ENCODE assay signal across 1 cellular context in the genomic region with DNA sequence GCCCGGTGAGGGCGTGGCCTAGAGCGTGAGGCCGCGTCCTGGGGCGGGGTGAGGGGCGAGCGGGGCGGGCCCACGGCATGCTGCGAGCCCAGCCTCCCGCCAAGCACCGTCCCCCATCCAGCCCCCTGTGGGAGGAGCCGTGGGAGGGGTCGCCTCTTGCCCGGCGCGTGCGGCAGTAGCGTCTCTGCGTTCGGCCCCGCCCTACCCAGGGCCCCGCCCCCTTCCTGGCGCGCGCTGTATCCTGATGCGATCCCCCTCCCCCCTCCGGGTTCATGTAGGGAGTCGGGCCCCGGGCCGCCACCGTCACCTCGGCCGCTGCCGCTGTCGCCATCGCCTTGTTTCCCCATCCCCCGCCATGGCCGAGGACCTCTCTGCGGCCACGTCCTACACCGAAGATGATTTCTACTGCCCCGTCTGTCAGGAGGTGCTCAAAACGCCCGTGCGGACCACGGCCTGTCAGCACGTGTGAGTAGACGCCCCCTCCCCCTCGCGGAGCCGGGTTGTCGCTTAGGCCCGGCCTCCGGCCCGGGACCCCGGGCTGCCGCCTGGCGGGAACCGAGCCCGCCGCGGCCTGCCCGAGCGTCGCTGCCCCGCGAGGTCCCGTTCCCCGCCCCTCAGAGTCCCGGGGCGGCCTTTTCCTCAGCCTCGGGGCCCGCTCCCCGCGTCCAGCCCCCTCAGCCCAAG.
TF ChIP-seq lines count a peak whose summit lies in the region.

No MANE protein-coding gene starts in this region.

TF ChIP-seq in HepG2, 621 proteins besides CTCF, POLR2A, EP300 and RAD21 (continued from another document and continues in another):
- TF ChIP-seq, protein P1, sequence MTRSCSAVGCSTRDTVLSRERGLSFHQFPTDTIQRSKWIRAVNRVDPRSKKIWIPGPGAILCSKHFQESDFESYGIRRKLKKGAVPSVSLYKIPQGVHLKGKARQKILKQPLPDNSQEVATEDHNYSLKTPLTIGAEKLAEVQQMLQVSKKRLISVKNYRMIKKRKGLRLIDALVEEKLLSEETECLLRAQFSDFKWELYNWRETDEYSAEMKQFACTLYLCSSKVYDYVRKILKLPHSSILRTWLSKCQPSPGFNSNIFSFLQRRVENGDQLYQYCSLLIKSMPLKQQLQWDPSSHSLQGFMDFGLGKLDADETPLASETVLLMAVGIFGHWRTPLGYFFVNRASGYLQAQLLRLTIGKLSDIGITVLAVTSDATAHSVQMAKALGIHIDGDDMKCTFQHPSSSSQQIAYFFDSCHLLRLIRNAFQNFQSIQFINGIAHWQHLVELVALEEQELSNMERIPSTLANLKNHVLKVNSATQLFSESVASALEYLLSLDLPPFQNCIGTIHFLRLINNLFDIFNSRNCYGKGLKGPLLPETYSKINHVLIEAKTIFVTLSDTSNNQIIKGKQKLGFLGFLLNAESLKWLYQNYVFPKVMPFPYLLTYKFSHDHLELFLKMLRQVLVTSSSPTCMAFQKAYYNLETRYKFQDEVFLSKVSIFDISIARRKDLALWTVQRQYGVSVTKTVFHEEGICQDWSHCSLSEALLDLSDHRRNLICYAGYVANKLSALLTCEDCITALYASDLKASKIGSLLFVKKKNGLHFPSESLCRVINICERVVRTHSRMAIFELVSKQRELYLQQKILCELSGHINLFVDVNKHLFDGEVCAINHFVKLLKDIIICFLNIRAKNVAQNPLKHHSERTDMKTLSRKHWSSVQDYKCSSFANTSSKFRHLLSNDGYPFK (CRISPR knock-in tag; IDR thresholded peaks at IDR 0.05; ENCODE audit: borderline replicate concordance): no peak
- TF ChIP-seq SNRNP70 (IDR thresholded peaks at IDR 0.05; ENCODE audit: low read depth, low read length) (no peak), TCF7L2 (IDR thresholded peaks at IDR 0.05; ENCODE audit: low read depth, low read length) (no peak), ZNF431 (CRISPR knock-in tag; IDR thresholded peaks at IDR 0.05; ENCODE audit: borderline replicate concordance, low read depth) (peak; percentile 66; the same call in 1 of the 2 replicates), ZNF205 (CRISPR knock-in tag; IDR thresholded peaks at IDR 0.05) (no peak), ZNF329 (CRISPR knock-in tag; IDR thresholded peaks at IDR 0.05; ENCODE audit: low read depth) (no peak), ZNF33B (CRISPR knock-in tag; IDR thresholded peaks at IDR 0.05) (no peak), ZNF337 (CRISPR knock-in tag; IDR thresholded peaks at IDR 0.05; ENCODE audit: borderline replicate concordance, low read depth) (no peak), JARID2 (CRISPR knock-in tag; IDR thresholded peaks at IDR 0.05; ENCODE audit: insufficient replicate concordance) (no peak), NCOA1 (CRISPR knock-in tag; IDR thresholded peaks at IDR 0.05) (peak; percentile 54; the same call in 1 of the 2 replicates), ZNF777 (CRISPR knock-in tag; IDR thresholded peaks at IDR 0.05) (no peak), AHR (CRISPR knock-in tag; IDR thresholded peaks at IDR 0.05) (no peak), ZNF556 (CRISPR knock-in tag; IDR thresholded peaks at IDR 0.05; ENCODE audit: borderline replicate concordance) (no peak), ESRRA (CRISPR knock-in tag; IDR thresholded peaks at IDR 0.05; ENCODE audit: low read depth) (no peak; the same call in 1 of the 2 replicates), FOSL2 (CRISPR knock-in tag; IDR thresholded peaks at IDR 0.05) (no peak), ZSCAN30 (CRISPR knock-in tag; IDR thresholded peaks at IDR 0.05) (no peak), TBX2 (CRISPR knock-in tag; IDR thresholded peaks at IDR 0.05; ENCODE audit: borderline replicate concordance) (0 out of 2 replicates have a peak, but pooled peaks have one; percentile 10), SOX5 (CRISPR knock-in tag; IDR thresholded peaks at IDR 0.05; ENCODE audit: borderline replicate concordance) (peak; percentile 14; the same call in 1 of the 2 replicates), ZNF552 (CRISPR knock-in tag; IDR thresholded peaks at IDR 0.05; ENCODE audit: borderline replicate concordance) (no peak; the same call in 1 of the 2 replicates), EHMT2 (IDR thresholded peaks at IDR 0.05; ENCODE audit: borderline replicate concordance, low read depth, low read length) (no peak), MBD4 (IDR thresholded peaks at IDR 0.05; ENCODE audit: borderline replicate concordance, low read length) (no peak), NKX3-1 (CRISPR knock-in tag; IDR thresholded peaks at IDR 0.05) (0 out of 2 replicates have a peak, but pooled peaks have one; percentile 15), JUNB (CRISPR knock-in tag; IDR thresholded peaks at IDR 0.05; ENCODE audit: borderline replicate concordance) (no peak), SIN3A (IDR thresholded peaks at IDR 0.05; ENCODE audit: borderline replicate concordance, low read depth, low read length) (peak; percentile 48; the same call in 1 of the 2 replicates), DPF2 (CRISPR knock-in tag; IDR thresholded peaks at IDR 0.05; ENCODE audit: borderline replicate concordance, low read depth) (no peak), ELF3 (CRISPR knock-in tag; IDR thresholded peaks at IDR 0.05) (no peak; the same call in none of the 2 replicates), MATR3 (CRISPR knock-in tag; IDR thresholded peaks at IDR 0.05) (no peak), ZNF264 (CRISPR knock-in tag; IDR thresholded peaks at IDR 0.05) (no peak), GZF1 (CRISPR knock-in tag; IDR thresholded peaks at IDR 0.05) (no peak)
- TF ChIP-seq, protein P2, sequence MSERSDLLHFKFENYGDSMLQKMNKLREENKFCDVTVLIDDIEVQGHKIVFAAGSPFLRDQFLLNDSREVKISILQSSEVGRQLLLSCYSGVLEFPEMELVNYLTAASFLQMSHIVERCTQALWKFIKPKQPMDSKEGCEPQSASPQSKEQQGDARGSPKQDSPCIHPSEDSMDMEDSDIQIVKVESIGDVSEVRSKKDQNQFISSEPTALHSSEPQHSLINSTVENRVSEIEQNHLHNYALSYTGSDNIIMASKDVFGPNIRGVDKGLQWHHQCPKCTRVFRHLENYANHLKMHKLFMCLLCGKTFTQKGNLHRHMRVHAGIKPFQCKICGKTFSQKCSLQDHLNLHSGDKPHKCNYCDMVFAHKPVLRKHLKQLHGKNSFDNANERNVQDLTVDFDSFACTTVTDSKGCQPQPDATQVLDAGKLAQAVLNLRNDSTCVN (CRISPR knock-in tag; IDR thresholded peaks at IDR 0.05; ENCODE audit: borderline replicate concordance): no peak
- TF ChIP-seq, protein P3, sequence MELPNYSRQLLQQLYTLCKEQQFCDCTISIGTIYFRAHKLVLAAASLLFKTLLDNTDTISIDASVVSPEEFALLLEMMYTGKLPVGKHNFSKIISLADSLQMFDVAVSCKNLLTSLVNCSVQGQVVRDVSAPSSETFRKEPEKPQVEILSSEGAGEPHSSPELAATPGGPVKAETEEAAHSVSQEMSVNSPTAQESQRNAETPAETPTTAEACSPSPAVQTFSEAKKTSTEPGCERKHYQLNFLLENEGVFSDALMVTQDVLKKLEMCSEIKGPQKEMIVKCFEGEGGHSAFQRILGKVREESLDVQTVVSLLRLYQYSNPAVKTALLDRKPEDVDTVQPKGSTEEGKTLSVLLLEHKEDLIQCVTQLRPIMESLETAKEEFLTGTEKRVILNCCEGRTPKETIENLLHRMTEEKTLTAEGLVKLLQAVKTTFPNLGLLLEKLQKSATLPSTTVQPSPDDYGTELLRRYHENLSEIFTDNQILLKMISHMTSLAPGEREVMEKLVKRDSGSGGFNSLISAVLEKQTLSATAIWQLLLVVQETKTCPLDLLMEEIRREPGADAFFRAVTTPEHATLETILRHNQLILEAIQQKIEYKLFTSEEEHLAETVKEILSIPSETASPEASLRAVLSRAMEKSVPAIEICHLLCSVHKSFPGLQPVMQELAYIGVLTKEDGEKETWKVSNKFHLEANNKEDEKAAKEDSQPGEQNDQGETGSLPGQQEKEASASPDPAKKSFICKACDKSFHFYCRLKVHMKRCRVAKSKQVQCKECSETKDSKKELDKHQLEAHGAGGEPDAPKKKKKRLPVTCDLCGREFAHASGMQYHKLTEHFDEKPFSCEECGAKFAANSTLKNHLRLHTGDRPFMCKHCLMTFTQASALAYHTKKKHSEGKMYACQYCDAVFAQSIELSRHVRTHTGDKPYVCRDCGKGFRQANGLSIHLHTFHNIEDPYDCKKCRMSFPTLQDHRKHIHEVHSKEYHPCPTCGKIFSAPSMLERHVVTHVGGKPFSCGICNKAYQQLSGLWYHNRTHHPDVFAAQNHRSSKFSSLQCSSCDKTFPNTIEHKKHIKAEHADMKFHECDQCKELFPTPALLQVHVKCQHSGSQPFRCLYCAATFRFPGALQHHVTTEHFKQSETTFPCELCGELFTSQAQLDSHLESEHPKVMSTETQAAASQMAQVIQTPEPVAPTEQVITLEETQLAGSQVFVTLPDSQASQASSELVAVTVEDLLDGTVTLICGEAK (IDR thresholded peaks at IDR 0.05): no peak
- TF ChIP-seq, protein P3 (CRISPR knock-in tag; IDR thresholded peaks at IDR 0.05): 0 out of 2 replicates have a peak, but pooled peaks have one; percentile 42
- TF ChIP-seq, protein P4, sequence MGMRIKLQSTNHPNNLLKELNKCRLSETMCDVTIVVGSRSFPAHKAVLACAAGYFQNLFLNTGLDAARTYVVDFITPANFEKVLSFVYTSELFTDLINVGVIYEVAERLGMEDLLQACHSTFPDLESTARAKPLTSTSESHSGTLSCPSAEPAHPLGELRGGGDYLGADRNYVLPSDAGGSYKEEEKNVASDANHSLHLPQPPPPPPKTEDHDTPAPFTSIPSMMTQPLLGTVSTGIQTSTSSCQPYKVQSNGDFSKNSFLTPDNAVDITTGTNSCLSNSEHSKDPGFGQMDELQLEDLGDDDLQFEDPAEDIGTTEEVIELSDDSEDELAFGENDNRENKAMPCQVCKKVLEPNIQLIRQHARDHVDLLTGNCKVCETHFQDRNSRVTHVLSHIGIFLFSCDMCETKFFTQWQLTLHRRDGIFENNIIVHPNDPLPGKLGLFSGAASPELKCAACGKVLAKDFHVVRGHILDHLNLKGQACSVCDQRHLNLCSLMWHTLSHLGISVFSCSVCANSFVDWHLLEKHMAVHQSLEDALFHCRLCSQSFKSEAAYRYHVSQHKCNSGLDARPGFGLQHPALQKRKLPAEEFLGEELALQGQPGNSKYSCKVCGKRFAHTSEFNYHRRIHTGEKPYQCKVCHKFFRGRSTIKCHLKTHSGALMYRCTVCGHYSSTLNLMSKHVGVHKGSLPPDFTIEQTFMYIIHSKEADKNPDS (CRISPR knock-in tag; IDR thresholded peaks at IDR 0.05): 0 out of 2 replicates have a peak, but pooled peaks have one; percentile 35
- TF ChIP-seq, protein P5, sequence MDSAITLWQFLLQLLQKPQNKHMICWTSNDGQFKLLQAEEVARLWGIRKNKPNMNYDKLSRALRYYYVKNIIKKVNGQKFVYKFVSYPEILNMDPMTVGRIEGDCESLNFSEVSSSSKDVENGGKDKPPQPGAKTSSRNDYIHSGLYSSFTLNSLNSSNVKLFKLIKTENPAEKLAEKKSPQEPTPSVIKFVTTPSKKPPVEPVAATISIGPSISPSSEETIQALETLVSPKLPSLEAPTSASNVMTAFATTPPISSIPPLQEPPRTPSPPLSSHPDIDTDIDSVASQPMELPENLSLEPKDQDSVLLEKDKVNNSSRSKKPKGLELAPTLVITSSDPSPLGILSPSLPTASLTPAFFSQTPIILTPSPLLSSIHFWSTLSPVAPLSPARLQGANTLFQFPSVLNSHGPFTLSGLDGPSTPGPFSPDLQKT (CRISPR knock-in tag; IDR thresholded peaks at IDR 0.05; ENCODE audit: borderline replicate concordance): no peak
